5 cellular contexts compared by ENCODE assay signal in the genomic region with DNA sequence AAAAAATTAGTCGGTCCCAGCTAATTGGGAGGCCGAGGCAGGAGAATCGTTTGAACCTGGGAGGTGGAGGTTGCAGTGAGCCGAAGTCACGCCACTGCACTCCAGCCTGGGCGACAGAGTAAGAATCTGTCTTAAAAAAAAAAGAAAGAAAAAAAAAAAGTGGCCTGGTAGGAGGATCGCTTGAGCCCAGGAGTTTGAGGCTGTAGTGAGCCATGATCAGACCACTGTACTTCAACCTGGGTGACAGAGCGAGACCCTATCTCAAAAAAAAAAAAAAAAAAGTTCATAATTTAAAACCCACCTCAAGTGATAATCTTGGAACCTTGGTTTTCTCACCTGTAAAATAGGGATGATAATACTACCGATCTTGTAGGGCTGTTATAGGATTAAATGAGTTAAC. TPM values are rescaled to one million over a fixed set of nuclear protein-coding genes. Genes with fewer than 3 reads are reported as not detected.
DNase-seq lines count a peak whose midpoint lies in the region; ATAC-seq and TF ChIP-seq lines count a peak whose summit lies in the region.
"Not testable (repeated sequence)": the region's sequence is repeated elsewhere in the genome, so short reads cannot be mapped to it uniquely, and the experiment has no call there.

No MANE protein-coding gene starts in this region.

- peaks cover 11% of the 10 kb centered on the region for H3K36me3 Mint-ChIP-seq in activated CD8-positive, alpha-beta memory T cell treated with anti-CD3 and anti-CD28 coated beads, Interleukin-2, amount 10 ng/mL, durations not matched to agents 7 days and 5 days

- not testable (repeated sequence) for H3K9me2 ChIP-seq in Karpas-422 (replicated peaks; ENCODE audit: insufficient read depth, low read length)

- CTCF ChIA-PET in activated CD8-positive, alpha-beta memory T cell treated with anti-CD3 and anti-CD28 coated beads, Interleukin-2, amount 10 ng/mL, durations not matched to agents 7 days and 5 days (lab: Charles Lee): interaction anchor here (1.2 to 5.8 kb wide), 6 partner anchors 9 to 140 kb away, joined by 3 to 57 read pairs (median 10); a partner anchor contains a TSS

- TF ChIP-seq POLR2A in right lobe of liver (IDR thresholded peaks at IDR 0.05): not testable (repeated sequence)

- peaks cover 37% of the 10 kb centered on the region for H3K4me1 Mint-ChIP-seq in activated CD8-positive, alpha-beta memory T cell treated with anti-CD3 and anti-CD28 coated beads, Interleukin-2, amount 10 ng/mL, durations not matched to agents 7 days and 5 days

- not testable (repeated sequence) for H3K9me3 Mint-ChIP-seq in activated CD8-positive, alpha-beta memory T cell treated with anti-CD3 and anti-CD28 coated beads, Interleukin-2, amount 10 ng/mL, durations not matched to agents 7 days and 5 days (ENCODE audit: low read depth)

- H3K9ac ChIP-seq in Karpas-422 (ENCODE audit: low read length): not testable (repeated sequence)

- DNase-seq in Karpas-422; activated CD8-positive, alpha-beta memory T cell treated with anti-CD3 and anti-CD28 coated beads, Interleukin-2, amount 10 ng/mL, durations not matched to agents 7 days and 5 days; coronary artery (ENCODE audit: low spot score); right lobe of liver; psoas muscle: not testable (repeated sequence)

- not testable (repeated sequence) for H3K4me3 ChIP-seq in Karpas-422 (ENCODE audit: low read length)
- H3K4me3 ChIP-seq in coronary artery: peak overlapping the region; percentile 72
- H3K4me3 ChIP-seq in right lobe of liver: peak overlapping the region in 2 of 3 donors; percentile 46 to 61
- H3K4me3 ChIP-seq in psoas muscle: peak overlapping the region; percentile 88

- H4K20me1 ChIP-seq in Karpas-422 (ENCODE audit: insufficient read depth, low read depth, low read length): not testable (repeated sequence)

- peak overlapping the region; percentile 76 for H3K4me3 Mint-ChIP-seq in activated CD8-positive, alpha-beta memory T cell treated with anti-CD3 and anti-CD28 coated beads, Interleukin-2, amount 10 ng/mL, durations not matched to agents 7 days and 5 days

- peaks cover 11% of the 10 kb centered on the region for H3K79me2 ChIP-seq in Karpas-422 (ENCODE audit: low read length)

- 88% methylated on average over 3 of the region's 9 CpGs for WGBS in right lobe of liver (ENCODE audit: insufficient coverage, low coverage, low lambda C conversion rate, missing lambda C conversion rate)
- 56 to 63% (median 60%) methylated on average over 9 of the region's 9 CpGs for WGBS in psoas muscle, 3 donors

- not testable (repeated sequence) for H3K36me3 ChIP-seq in Karpas-422 (ENCODE audit: insufficient read depth, low read length)
- H3K36me3 ChIP-seq in right lobe of liver (peaks cover 0 to 12% (median 4%) of the 10 kb centered on the region in 4 donors), psoas muscle (ENCODE audit: insufficient read depth in 1 of 2, low read depth in 1 of 2) (peaks cover 0 to 21% of the 10 kb centered on the region in 2 donors)

- ATAC-seq in activated CD8-positive, alpha-beta memory T cell treated with anti-CD3 and anti-CD28 coated beads, Interleukin-2, amount 10 ng/mL, durations not matched to agents 7 days and 5 days; right lobe of liver; psoas muscle: not testable (repeated sequence)

- H3K9me3 ChIP-seq in Karpas-422 (ENCODE audit: low read length); right lobe of liver; psoas muscle: not testable (repeated sequence)

- not testable (repeated sequence) for H3K27me3 ChIP-seq in Karpas-422 (ENCODE audit: low read length); right lobe of liver; psoas muscle (ENCODE audit: insufficient read depth in 3 of 3, low read length in 2 of 3)

- not testable (repeated sequence) for TF ChIP-seq CTCF in coronary artery (IDR thresholded peaks at IDR 0.05); right lobe of liver (IDR thresholded peaks at IDR 0.05); psoas muscle (IDR thresholded peaks at IDR 0.05)

- H3K4me2 ChIP-seq in Karpas-422 (ENCODE audit: low read depth, low read length, poor library complexity, severe bottlenecking): peak overlapping the region; percentile 86

- intact Hi-C loops in right lobe of liver (cut with DNase I): not testable (repeated sequence)
- intact Hi-C loops in psoas muscle (cut with DNase I): loop anchor here (2.0 kb wide), 2 partner anchors 21 to 43 kb away; a partner anchor contains a TSS

- H3K27me3 Mint-ChIP-seq in activated CD8-positive, alpha-beta memory T cell treated with anti-CD3 and anti-CD28 coated beads, Interleukin-2, amount 10 ng/mL, durations not matched to agents 7 days and 5 days: not testable (repeated sequence)

- H3K27ac Mint-ChIP-seq in activated CD8-positive, alpha-beta memory T cell treated with anti-CD3 and anti-CD28 coated beads, Interleukin-2, amount 10 ng/mL, durations not matched to agents 7 days and 5 days: peak overlapping the region; percentile 92

- H3K27ac ChIP-seq in Karpas-422 (ENCODE audit: low read length): not testable (repeated sequence)
- H3K27ac ChIP-seq in coronary artery: peak overlapping the region; percentile 98 to 100
- peak overlapping the region; percentile 92 to 94 (median 93) for H3K27ac ChIP-seq in right lobe of liver
- H3K27ac ChIP-seq in psoas muscle: peak overlapping the region; percentile 99

- not testable (repeated sequence) for H2AFZ ChIP-seq in Karpas-422 (ENCODE audit: low read length)

- H3K4me1 ChIP-seq in Karpas-422 (ENCODE audit: low read length) (peaks cover 20% of the 10 kb centered on the region), right lobe of liver (peaks cover 0 to 22% (median 0%) of the 10 kb centered on the region in 4 donors), psoas muscle (peaks cover 29% of the 10 kb centered on the region)

RNA-seq across cellular contexts. Expression of a gene that starts 3.8 kb away (rescaled TPM):
- 4.8 and 8.4 TPM in 2 replicates for total RNA-seq in Karpas-422 (2014; rRNA removed; shearing (Covaris generic); ENCODE audit: low replicate concordance)
- total RNA-seq in activated CD8-positive, alpha-beta memory T cell treated with anti-CD3 and anti-CD28 coated beads, Interleukin-2, amount 10 ng/mL, durations not matched to agents 7 days and 5 days: 1 to 10 TPM; 9.4 to 9.6 TPM
- total RNA-seq in right lobe of liver (10 to 100 TPM in 1 of 6 experiments, 1 to 10 TPM in 5; 3.7 to 11.7 (median 6.2) TPM), psoas muscle (10 to 100 TPM; 10.5 to 24.0 (median 20.2) TPM)
- polyA plus RNA-seq in psoas muscle: 10 to 100 TPM; 10.7 to 88.7 (median 17.3) TPM

RNA-seq across cellular contexts. Expression of a gene that starts 8.8 kb away (rescaled TPM):
- 0.56 and 0.61 TPM in 2 replicates for total RNA-seq in Karpas-422 (2014; rRNA removed; shearing (Covaris generic); ENCODE audit: low replicate concordance)
- 1 to 10 TPM in 1 of 2 experiments, under 1 TPM in 1; 0.80 to 1.1 TPM for total RNA-seq in activated CD8-positive, alpha-beta memory T cell treated with anti-CD3 and anti-CD28 coated beads, Interleukin-2, amount 10 ng/mL, durations not matched to agents 7 days and 5 days
- under 1 TPM; 0.37 to 0.99 (median 0.60) TPM for total RNA-seq in right lobe of liver
- total RNA-seq in psoas muscle: 1 to 10 TPM; 1.4 to 3.3 (median 2.8) TPM
- polyA plus RNA-seq in psoas muscle: 1 to 10 TPM; 1.9 to 2.1 (median 2.1) TPM

RNA-seq across cellular contexts. Expression of a gene that starts 22.1 kb away (rescaled TPM):
- 14.1 and 14.9 TPM in 2 replicates for total RNA-seq in Karpas-422 (2014; rRNA removed; shearing (Covaris generic); ENCODE audit: low replicate concordance)
- 10 to 100 TPM; 13.4 to 13.7 TPM for total RNA-seq in activated CD8-positive, alpha-beta memory T cell treated with anti-CD3 and anti-CD28 coated beads, Interleukin-2, amount 10 ng/mL, durations not matched to agents 7 days and 5 days
- total RNA-seq in right lobe of liver (10 to 100 TPM in 1 of 6 experiments, 1 to 10 TPM in 5; 5.2 to 10.1 (median 7.4) TPM), psoas muscle (10 to 100 TPM; 16.0 to 29.0 (median 26.0) TPM)
- polyA plus RNA-seq in psoas muscle: 10 to 100 TPM; 12.7 to 30.0 (median 13.8) TPM

RNA-seq across cellular contexts. Expression of a gene that starts 32.0 kb away (rescaled TPM):
- total RNA-seq in Karpas-422 (2014; rRNA removed; shearing (Covaris generic); ENCODE audit: low replicate concordance): not detected in 2 replicates
- not detected for total RNA-seq in activated CD8-positive, alpha-beta memory T cell treated with anti-CD3 and anti-CD28 coated beads, Interleukin-2, amount 10 ng/mL, durations not matched to agents 7 days and 5 days
- under 1 TPM in 1 of 6 experiments, not detected in 5; 0.15 TPM for total RNA-seq in right lobe of liver
- under 1 TPM in 2 of 4 donors, not detected in 2; 0.08 to 0.11 TPM for total RNA-seq in psoas muscle
- under 1 TPM in 1 of 3 donors, not detected in 2; 0.03 TPM for polyA plus RNA-seq in psoas muscle

RNA-seq across cellular contexts. Expression of a gene that starts 43.6 kb away (rescaled TPM):
- 10.2 and 14.5 TPM in 2 replicates for total RNA-seq in Karpas-422 (2014; rRNA removed; shearing (Covaris generic); ENCODE audit: low replicate concordance)
- total RNA-seq in activated CD8-positive, alpha-beta memory T cell treated with anti-CD3 and anti-CD28 coated beads, Interleukin-2, amount 10 ng/mL, durations not matched to agents 7 days and 5 days: 10 to 100 TPM; 12.9 to 23.3 TPM
- 100 to 1,000 TPM; 127 to 326 (median 146) TPM for total RNA-seq in right lobe of liver
- total RNA-seq in psoas muscle: 100 to 1,000 TPM in 2 of 4 donors, 10 to 100 TPM in 2; 74.1 to 189 (median 114) TPM
- polyA plus RNA-seq in psoas muscle: 100 to 1,000 TPM; 167 to 204 (median 172) TPM
